In the genomic region with DNA sequence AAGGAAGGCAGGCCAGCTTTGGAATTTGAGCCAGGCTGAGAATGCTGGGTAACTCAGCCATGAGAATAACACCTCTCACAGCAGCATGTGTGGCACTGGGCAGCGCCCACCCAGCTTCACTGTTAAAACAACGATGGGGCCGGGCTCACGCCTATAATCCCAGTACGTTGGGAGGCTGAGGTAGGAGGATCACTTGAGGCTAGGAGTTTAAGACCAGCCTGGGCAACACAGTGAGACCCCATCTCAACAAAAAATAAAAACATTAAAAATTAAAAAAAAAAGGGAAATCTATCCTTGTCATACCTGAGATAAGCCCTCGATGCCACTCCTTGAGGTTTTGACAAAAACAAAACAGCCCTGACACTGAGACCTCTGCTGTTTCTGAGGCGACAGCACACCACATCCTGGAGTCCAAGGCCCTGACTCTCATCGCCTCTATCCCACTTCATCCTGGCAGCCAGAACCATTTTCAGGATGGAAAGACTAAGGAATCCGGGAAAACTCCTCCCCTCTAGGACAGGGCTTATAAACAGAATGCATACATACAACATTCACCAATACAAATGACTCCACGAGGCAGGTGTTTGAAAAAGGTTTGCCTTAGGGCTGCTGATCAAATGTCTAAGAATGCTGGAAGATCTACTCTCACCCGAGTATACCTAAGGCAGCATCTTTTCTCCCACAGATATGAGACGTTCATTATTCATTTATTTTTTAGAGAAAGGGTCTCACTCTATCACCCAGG, we compare ENCODE assay signal across 24 cellular contexts. TPM values are rescaled to one million over a fixed set of nuclear protein-coding genes. Genes with fewer than 3 reads are reported as not detected.
"Had no signal": no experiment of that assay in that cellular context is flagged by ENCODE, and none has a peak within 500 bp of the region (broad histone marks: within the 10 kb centered on the region; RNA-seq: fewer than 3 reads in every experiment).

No MANE protein-coding gene starts in this region.

- H3K4me1 Mint-ChIP-seq: activated CD4-positive, alpha-beta T cell treated with anti-CD3 and anti-CD28 coated beads for 36 hours; activated naive CD8-positive, alpha-beta T cell treated with anti-CD3 and anti-CD28 coated beads for 36 hours; stimulated activated memory B cell treated with anti-CD40 and anti-IgM and Interleukin-4, amounts not matched to agents 10 μg/mL and 1 μg/mL and 100 μg/mL, for 72 hours had no signal

- ATAC-seq: activated CD4-positive, alpha-beta T cell treated with anti-CD3 and anti-CD28 coated beads for 36 hours; activated T-cell treated with anti-CD3 and anti-CD28 coated beads, Interleukin-2, amount 50 U/mL, for 4 hours; body of pancreas; left cardiac atrium; natural killer cell; sciatic nerve; stimulated activated memory B cell treated with anti-CD40 and anti-IgM and Interleukin-4, amounts not matched to agents 10 μg/mL and 1 μg/mL and 100 μg/mL, for 72 hours had no signal

- H3K9me3 Mint-ChIP-seq: activated CD4-positive, alpha-beta memory T cell treated with anti-CD3 and anti-CD28 coated beads, Interleukin-2, amount 10 ng/mL, durations not matched to agents 7 days and 5 days; activated naive CD8-positive, alpha-beta T cell treated with anti-CD3 and anti-CD28 coated beads for 36 hours; activated T-cell treated with anti-CD3 and anti-CD28 coated beads, Interleukin-2, amount 50 U/mL, for 4 hours; natural killer cell; stimulated activated memory B cell treated with anti-CD40 and anti-IgM and Interleukin-4, amounts not matched to agents 10 μg/mL and 1 μg/mL and 100 μg/mL, for 72 hours; T-helper 2 cell treated with Interferon-gamma antibody and Interleukin-4, amounts not matched to agents 5 μg/mL and 100 μg/mL, for 36 hours had no signal

- H3K27ac ChIP-seq: body of pancreas, epithelial cell of prostate, neutrophil, parathyroid adenoma, thyroid gland had no signal

- H3K27me3 ChIP-seq: body of pancreas, neutrophil, thyroid gland had no signal

- H3K9me3 ChIP-seq: body of pancreas, neutrophil, thyroid gland had no signal

- H3K9ac ChIP-seq: parathyroid adenoma had no signal

- H3K4me3 Mint-ChIP-seq: activated CD4-positive, alpha-beta memory T cell treated with anti-CD3 and anti-CD28 coated beads, Interleukin-2, amount 10 ng/mL, durations not matched to agents 7 days and 5 days; activated CD4-positive, alpha-beta T cell treated with anti-CD3 and anti-CD28 coated beads for 36 hours; activated naive CD8-positive, alpha-beta T cell treated with anti-CD3 and anti-CD28 coated beads for 36 hours; activated T-cell treated with anti-CD3 and anti-CD28 coated beads, Interleukin-2, amount 50 U/mL, for 4 hours; natural killer cell; stimulated activated memory B cell treated with anti-CD40 and anti-IgM and Interleukin-4, amounts not matched to agents 10 μg/mL and 1 μg/mL and 100 μg/mL, for 72 hours; T-helper 2 cell treated with Interferon-gamma antibody and Interleukin-4, amounts not matched to agents 5 μg/mL and 100 μg/mL, for 36 hours had no signal

- H3K4me1 ChIP-seq: body of pancreas, parathyroid adenoma, thyroid gland had no signal

- H3K4me2 ChIP-seq: smooth muscle cell had no signal

- H3K4me3 ChIP-seq: body of pancreas, smooth muscle cell, thyroid gland had no signal

- FAIRE-seq: islet of Langerhans, TTC549, urothelium cell line had no signal

- DNase-seq: activated CD4-positive, alpha-beta memory T cell treated with anti-CD3 and anti-CD28 coated beads, Interleukin-2, amount 10 ng/mL, durations not matched to agents 7 days and 5 days; activated CD4-positive, alpha-beta T cell treated with anti-CD3 and anti-CD28 coated beads for 36 hours; activated effector memory CD4-positive, alpha-beta T cell treated with anti-CD3 and anti-CD28 coated beads, Interleukin-2, amount 50 U/mL, for 16 hours; activated naive CD8-positive, alpha-beta T cell treated with anti-CD3 and anti-CD28 coated beads for 36 hours; activated T-cell treated with anti-CD3 and anti-CD28 coated beads, Interleukin-2, amount 50 U/mL, for 4 hours; body of pancreas; foreskin fibroblast; hippocampal formation; left cardiac atrium; natural killer cell; stimulated activated CD4-positive, alpha-beta T cell treated with anti-CD3 and anti-CD28 coated beads, Interleukin-4, amount 100 ng/mL, for 1 hour; thyroid gland had no signal

- H3K27me3 Mint-ChIP-seq: activated CD4-positive, alpha-beta memory T cell treated with anti-CD3 and anti-CD28 coated beads, Interleukin-2, amount 10 ng/mL, durations not matched to agents 7 days and 5 days; activated CD4-positive, alpha-beta T cell treated with anti-CD3 and anti-CD28 coated beads for 36 hours; activated naive CD8-positive, alpha-beta T cell treated with anti-CD3 and anti-CD28 coated beads for 36 hours; stimulated activated memory B cell treated with anti-CD40 and anti-IgM and Interleukin-4, amounts not matched to agents 10 μg/mL and 1 μg/mL and 100 μg/mL, for 72 hours had no signal

- H3K27ac Mint-ChIP-seq: activated CD4-positive, alpha-beta memory T cell treated with anti-CD3 and anti-CD28 coated beads, Interleukin-2, amount 10 ng/mL, durations not matched to agents 7 days and 5 days; activated CD4-positive, alpha-beta T cell treated with anti-CD3 and anti-CD28 coated beads for 36 hours; activated naive CD8-positive, alpha-beta T cell treated with anti-CD3 and anti-CD28 coated beads for 36 hours; stimulated activated memory B cell treated with anti-CD40 and anti-IgM and Interleukin-4, amounts not matched to agents 10 μg/mL and 1 μg/mL and 100 μg/mL, for 72 hours; T-helper 2 cell treated with Interferon-gamma antibody and Interleukin-4, amounts not matched to agents 5 μg/mL and 100 μg/mL, for 36 hours had no signal

- H2AFZ ChIP-seq: parathyroid adenoma had no signal

RNA-seq across cellular contexts. Expression of a gene that starts 40.2 kb away (rescaled TPM):
- total RNA-seq: activated CD4-positive, alpha-beta memory T cell treated with anti-CD3 and anti-CD28 coated beads, Interleukin-2, amount 10 ng/mL, durations not matched to agents 7 days and 5 days had no signal

RNA-seq across cellular contexts. Expression of a gene that starts 51.5 kb away (rescaled TPM):
- total RNA-seq: mesenteric fat pad, sciatic nerve, subcutaneous adipose tissue, thyroid gland had no signal
